In the genomic region with DNA sequence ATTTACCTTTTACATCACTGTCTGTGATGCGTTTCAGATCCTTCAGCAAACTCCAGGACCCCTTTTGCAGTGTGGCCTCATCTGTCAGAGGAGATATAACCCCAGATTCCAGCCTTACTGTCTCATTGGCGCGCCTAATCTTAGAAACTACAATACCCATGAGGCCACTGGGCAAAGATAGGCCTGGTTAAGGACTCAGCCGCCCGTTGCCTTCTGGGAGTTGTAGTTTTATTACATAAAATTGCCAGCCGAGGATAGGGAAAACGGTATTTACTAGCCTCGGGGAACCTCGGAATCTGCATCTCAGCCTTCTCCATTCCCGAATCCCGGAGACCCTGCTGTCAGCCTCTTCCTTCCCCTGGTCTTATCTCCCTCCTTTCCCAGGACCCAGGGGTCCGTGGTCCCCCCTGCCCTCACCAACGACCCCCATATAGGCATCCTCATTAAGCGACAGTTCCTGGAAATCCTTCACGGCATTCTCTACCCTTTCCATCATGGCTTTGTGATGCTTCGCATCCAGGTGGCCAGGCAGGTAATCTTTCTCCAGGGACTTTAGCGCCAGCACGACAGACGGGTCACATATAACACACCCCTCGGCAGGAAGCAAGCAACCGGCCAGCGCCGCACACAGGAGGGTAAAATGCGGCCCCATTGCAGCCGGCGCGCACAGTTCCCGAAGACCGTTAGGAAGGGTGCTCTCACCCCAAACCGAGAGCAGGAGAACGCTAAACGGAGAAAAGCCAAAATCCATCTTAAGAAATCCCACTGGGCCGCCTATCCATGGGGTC, we compare ENCODE assay signal across 1 cellular context.
TF ChIP-seq lines count a peak whose summit lies in the region.

No MANE protein-coding gene starts in this region.

TF ChIP-seq in HEK293, 187 proteins besides CTCF, POLR2A, EP300 and RAD21 (continued from another document):
- TF ChIP-seq, protein P1, sequence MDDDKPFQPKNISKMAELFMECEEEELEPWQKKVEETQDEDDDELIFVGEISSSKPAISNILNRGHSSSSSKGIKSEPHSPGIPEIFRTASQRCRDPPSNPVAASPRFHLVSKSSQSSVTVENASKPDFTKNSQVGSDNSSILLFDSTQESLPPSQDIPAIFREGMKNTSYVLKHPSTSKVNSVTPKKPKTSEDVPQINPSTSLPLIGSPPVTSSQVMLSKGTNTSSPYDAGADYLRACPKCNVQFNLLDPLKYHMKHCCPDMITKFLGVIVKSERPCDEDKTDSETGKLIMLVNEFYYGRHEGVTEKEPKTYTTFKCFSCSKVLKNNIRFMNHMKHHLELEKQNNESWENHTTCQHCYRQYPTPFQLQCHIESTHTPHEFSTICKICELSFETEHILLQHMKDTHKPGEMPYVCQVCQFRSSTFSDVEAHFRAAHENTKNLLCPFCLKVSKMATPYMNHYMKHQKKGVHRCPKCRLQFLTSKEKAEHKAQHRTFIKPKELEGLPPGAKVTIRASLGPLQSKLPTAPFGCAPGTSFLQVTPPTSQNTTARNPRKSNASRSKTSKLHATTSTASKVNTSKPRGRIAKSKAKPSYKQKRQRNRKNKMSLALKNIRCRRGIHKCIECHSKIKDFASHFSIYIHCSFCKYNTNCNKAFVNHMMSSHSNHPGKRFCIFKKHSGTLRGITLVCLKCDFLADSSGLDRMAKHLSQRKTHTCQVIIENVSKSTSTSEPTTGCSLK (tag by site-specific recombination; IDR thresholded peaks at IDR 0.05): no peak
- no peak for TF ChIP-seq INSM2 (tag by site-specific recombination; IDR thresholded peaks at IDR 0.05)
- no peak for TF ChIP-seq ZBTB7A (tag by site-specific recombination; IDR thresholded peaks at IDR 0.05; ENCODE audit: low read depth)
- TF ChIP-seq ZNF37A (tag by site-specific recombination; IDR thresholded peaks at IDR 0.05): no peak
- no peak for TF ChIP-seq ZNF555 (tag by site-specific recombination; conservative IDR thresholded peaks at IDR 0.05)
- TF ChIP-seq ZNF280D (tag by site-specific recombination; IDR thresholded peaks at IDR 0.05): no peak
- no peak for TF ChIP-seq REST (tag by site-specific recombination; IDR thresholded peaks at IDR 0.05)
- peak; percentile 81 for TF ChIP-seq ZBTB17 (tag by site-specific recombination; IDR thresholded peaks at IDR 0.05)
- TF ChIP-seq ZBTB20 (tag by site-specific recombination; IDR thresholded peaks at IDR 0.05): peak; percentile 60
- no peak for TF ChIP-seq ZNF23 (tag by site-specific recombination; IDR thresholded peaks at IDR 0.05; ENCODE audit: borderline replicate concordance)
- TF ChIP-seq TCF7L2 (IDR thresholded peaks at IDR 0.05; ENCODE audit: borderline replicate concordance, low read depth, low read length): no peak
- TF ChIP-seq ZNF239 (tag by site-specific recombination; IDR thresholded peaks at IDR 0.05): no peak
- TF ChIP-seq ZNF776 (tag by site-specific recombination; IDR thresholded peaks at IDR 0.05; ENCODE audit: borderline replicate concordance): no peak
- no peak for TF ChIP-seq KLF16 (tag by site-specific recombination; IDR thresholded peaks at IDR 0.05)
- peak; percentile 60 for TF ChIP-seq ZNF335 (tag by site-specific recombination; conservative IDR thresholded peaks at IDR 0.05)
- TF ChIP-seq, protein P2, sequence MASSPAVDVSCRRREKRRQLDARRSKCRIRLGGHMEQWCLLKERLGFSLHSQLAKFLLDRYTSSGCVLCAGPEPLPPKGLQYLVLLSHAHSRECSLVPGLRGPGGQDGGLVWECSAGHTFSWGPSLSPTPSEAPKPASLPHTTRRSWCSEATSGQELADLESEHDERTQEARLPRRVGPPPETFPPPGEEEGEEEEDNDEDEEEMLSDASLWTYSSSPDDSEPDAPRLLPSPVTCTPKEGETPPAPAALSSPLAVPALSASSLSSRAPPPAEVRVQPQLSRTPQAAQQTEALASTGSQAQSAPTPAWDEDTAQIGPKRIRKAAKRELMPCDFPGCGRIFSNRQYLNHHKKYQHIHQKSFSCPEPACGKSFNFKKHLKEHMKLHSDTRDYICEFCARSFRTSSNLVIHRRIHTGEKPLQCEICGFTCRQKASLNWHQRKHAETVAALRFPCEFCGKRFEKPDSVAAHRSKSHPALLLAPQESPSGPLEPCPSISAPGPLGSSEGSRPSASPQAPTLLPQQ (tag by site-specific recombination; IDR thresholded peaks at IDR 0.05): no peak
- no peak for TF ChIP-seq KLF1 (tag by site-specific recombination; IDR thresholded peaks at IDR 0.05)
- peak; percentile 45; the same call in 1 of the 2 replicates for TF ChIP-seq SP3 (tag by site-specific recombination; IDR thresholded peaks at IDR 0.05)
- TF ChIP-seq HOXD13 (CRISPR knock-in tag; IDR thresholded peaks at IDR 0.05; ENCODE audit: borderline replicate concordance): no peak
- peak; percentile 94 for TF ChIP-seq ZNF76 (tag by site-specific recombination; IDR thresholded peaks at IDR 0.05; ENCODE audit: borderline replicate concordance, low read depth)
- no peak for TF ChIP-seq ZNF549 (tag by site-specific recombination; IDR thresholded peaks at IDR 0.05)
- no peak for TF ChIP-seq PRDM10 (tag by site-specific recombination; IDR thresholded peaks at IDR 0.05)
- TF ChIP-seq, protein P3, sequence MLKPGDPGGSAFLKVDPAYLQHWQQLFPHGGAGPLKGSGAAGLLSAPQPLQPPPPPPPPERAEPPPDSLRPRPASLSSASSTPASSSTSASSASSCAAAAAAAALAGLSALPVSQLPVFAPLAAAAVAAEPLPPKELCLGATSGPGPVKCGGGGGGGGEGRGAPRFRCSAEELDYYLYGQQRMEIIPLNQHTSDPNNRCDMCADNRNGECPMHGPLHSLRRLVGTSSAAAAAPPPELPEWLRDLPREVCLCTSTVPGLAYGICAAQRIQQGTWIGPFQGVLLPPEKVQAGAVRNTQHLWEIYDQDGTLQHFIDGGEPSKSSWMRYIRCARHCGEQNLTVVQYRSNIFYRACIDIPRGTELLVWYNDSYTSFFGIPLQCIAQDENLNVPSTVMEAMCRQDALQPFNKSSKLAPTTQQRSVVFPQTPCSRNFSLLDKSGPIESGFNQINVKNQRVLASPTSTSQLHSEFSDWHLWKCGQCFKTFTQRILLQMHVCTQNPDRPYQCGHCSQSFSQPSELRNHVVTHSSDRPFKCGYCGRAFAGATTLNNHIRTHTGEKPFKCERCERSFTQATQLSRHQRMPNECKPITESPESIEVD (tag by site-specific recombination; IDR thresholded peaks at IDR 0.05): no peak
- TF ChIP-seq ZNF623 (tag by site-specific recombination; IDR thresholded peaks at IDR 0.05): no peak
- no peak for TF ChIP-seq ZNF664 (tag by site-specific recombination; IDR thresholded peaks at IDR 0.05)
- TF ChIP-seq, protein P4, sequence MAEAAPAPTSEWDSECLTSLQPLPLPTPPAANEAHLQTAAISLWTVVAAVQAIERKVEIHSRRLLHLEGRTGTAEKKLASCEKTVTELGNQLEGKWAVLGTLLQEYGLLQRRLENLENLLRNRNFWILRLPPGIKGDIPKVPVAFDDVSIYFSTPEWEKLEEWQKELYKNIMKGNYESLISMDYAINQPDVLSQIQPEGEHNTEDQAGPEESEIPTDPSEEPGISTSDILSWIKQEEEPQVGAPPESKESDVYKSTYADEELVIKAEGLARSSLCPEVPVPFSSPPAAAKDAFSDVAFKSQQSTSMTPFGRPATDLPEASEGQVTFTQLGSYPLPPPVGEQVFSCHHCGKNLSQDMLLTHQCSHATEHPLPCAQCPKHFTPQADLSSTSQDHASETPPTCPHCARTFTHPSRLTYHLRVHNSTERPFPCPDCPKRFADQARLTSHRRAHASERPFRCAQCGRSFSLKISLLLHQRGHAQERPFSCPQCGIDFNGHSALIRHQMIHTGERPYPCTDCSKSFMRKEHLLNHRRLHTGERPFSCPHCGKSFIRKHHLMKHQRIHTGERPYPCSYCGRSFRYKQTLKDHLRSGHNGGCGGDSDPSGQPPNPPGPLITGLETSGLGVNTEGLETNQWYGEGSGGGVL (tag by site-specific recombination; IDR thresholded peaks at IDR 0.05): no peak
- TF ChIP-seq SETDB1 (IDR thresholded peaks at IDR 0.05; ENCODE audit: insufficient read length, low read length): no peak
- no peak for TF ChIP-seq ZNF146 (tag by site-specific recombination; IDR thresholded peaks at IDR 0.05)
- no peak for TF ChIP-seq YY2 (tag by site-specific recombination; IDR thresholded peaks at IDR 0.05)
- TF ChIP-seq ZNF19 (tag by site-specific recombination; IDR thresholded peaks at IDR 0.05; ENCODE audit: low read depth): no peak
- no peak for TF ChIP-seq SP7 (tag by site-specific recombination; IDR thresholded peaks at IDR 0.05)
- TF ChIP-seq, protein P5, sequence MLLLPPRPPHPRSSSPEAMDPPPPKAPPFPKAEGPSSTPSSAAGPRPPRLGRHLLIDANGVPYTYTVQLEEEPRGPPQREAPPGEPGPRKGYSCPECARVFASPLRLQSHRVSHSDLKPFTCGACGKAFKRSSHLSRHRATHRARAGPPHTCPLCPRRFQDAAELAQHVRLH (tag by site-specific recombination; IDR thresholded peaks at IDR 0.05): peak; percentile 42; the same call in 1 of the 2 replicates
- no peak for TF ChIP-seq ZNF560 (tag by site-specific recombination; IDR thresholded peaks at IDR 0.05; ENCODE audit: borderline replicate concordance)
